18 cellular contexts compared by ENCODE assay signal in genomic region chr15:39657714-39658113, GRCh38.
DNase-seq lines count a peak whose midpoint lies in the region; ATAC-seq and TF ChIP-seq lines count a peak whose summit lies in the region.
"Had no signal": no experiment of that assay in that cellular context is flagged by ENCODE, and none has a peak within 500 bp of the region (broad histone marks: within the 10 kb centered on the region; RNA-seq: fewer than 3 reads in every experiment).

No MANE protein-coding gene starts in this region.

- no peak for TF ChIP-seq CTCF in brain microvascular endothelial cell (IDR thresholded peaks at IDR 0.05; ENCODE audit: low read depth, low read length, missing control alignments)
- no peak for TF ChIP-seq CTCF in foreskin keratinocyte (conservative IDR thresholded peaks at IDR 0.05)

- in situ Hi-C loops in brain microvascular endothelial cell (cut with HindIII; ENCODE audit: low pct_ligation_motif_present, low sequenced_read_pairs) = no loop called here

- no peaks in the 10 kb centered on the region for H3K36me3 ChIP-seq in ACC112 (ENCODE audit: insufficient read depth, low read length)
- H3K36me3 ChIP-seq in brain microvascular endothelial cell (replicated peaks) = no peaks in the 10 kb centered on the region
- H3K36me3 ChIP-seq: esophagus squamous epithelium had no signal

- ATAC-seq in foreskin keratinocyte (no peak), T-cell (replicated peaks in 1 of 4) (no peak)
- no peak for ATAC-seq in stimulated activated naive CD8-positive, alpha-beta T cell treated with anti-CD3 and anti-CD28 coated beads, Interleukin-15, amount 100 ng/mL, for 72 hours
- no peak for ATAC-seq in activated CD4-positive, CD25-positive, alpha-beta regulatory T cell treated with anti-CD3 and anti-CD28 coated beads, Interleukin-2, amount 50 U/mL, for 24 hours
- ATAC-seq: A549; activated naive CD4-positive, alpha-beta T cell treated with anti-CD3 and anti-CD28 coated beads, Interleukin-2, amount 50 U/mL, for 72 hours; natural killer cell treated with Interleukin-12 subunit alpha and Interleukin-12 subunit beta and Interleukin-15 and Interleukin-18, amount 100 ng/mL, for 72 hours had no signal

- no peaks in the 10 kb centered on the region for H3K4me1 Mint-ChIP-seq in stimulated activated naive CD8-positive, alpha-beta T cell treated with anti-CD3 and anti-CD28 coated beads, Interleukin-15, amount 100 ng/mL, for 72 hours
- H3K4me1 Mint-ChIP-seq in T-cell = no peaks in the 10 kb centered on the region

- peak; percentile 67 for DNase-seq in HT1080 (ENCODE audit: low read depth)
- peak; percentile 56 for DNase-seq in brain microvascular endothelial cell
- peak; percentile 26 to 61 for DNase-seq in foreskin keratinocyte
- DNase-seq in stimulated activated naive CD8-positive, alpha-beta T cell treated with anti-CD3 and anti-CD28 coated beads, Interleukin-15, amount 100 ng/mL, for 72 hours = no peak
- no peak for DNase-seq in T-cell
- DNase-seq in NCI-H526 (lab: John Stamatoyannopoulos, UW) = no peak
- DNase-seq: esophagus squamous epithelium, Kasumi-1, NCI-H187, NCI-H82, retina had no signal

- no peaks in the 10 kb centered on the region for H3K27me3 ChIP-seq in ACC112 (ENCODE audit: insufficient read depth, low read length)
- no peaks in the 10 kb centered on the region for H3K27me3 ChIP-seq in brain microvascular endothelial cell (replicated peaks)
- no peaks in the 10 kb centered on the region for H3K27me3 ChIP-seq in foreskin keratinocyte
- H3K27me3 ChIP-seq: esophagus squamous epithelium had no signal

- H3K4me1 ChIP-seq in ACC112 (ENCODE audit: control insufficient read depth, insufficient read depth, low read length, unreplicated experiment) (peaks cover 14% of the 10 kb centered on the region), foreskin keratinocyte (peaks cover 8% of the 10 kb centered on the region)
- H3K4me1 ChIP-seq: A549, esophagus squamous epithelium had no signal

- no peak overlapping the region for H3K4me3 Mint-ChIP-seq in stimulated activated naive CD8-positive, alpha-beta T cell treated with anti-CD3 and anti-CD28 coated beads, Interleukin-15, amount 100 ng/mL, for 72 hours
- H3K4me3 Mint-ChIP-seq in T-cell = no peak overlapping the region
- H3K4me3 Mint-ChIP-seq: natural killer cell treated with Interleukin-12 subunit alpha and Interleukin-12 subunit beta and Interleukin-15 and Interleukin-18, amount 100 ng/mL, for 72 hours; T-helper 1 cell treated with Interleukin-12 subunit alpha and Interleukin-12 subunit beta and Interleukin-4 antibody, amounts not matched to agents 30 μg/mL and 1 μg/mL, for 36 hours had no signal

- no peak overlapping the region for H3K27ac Mint-ChIP-seq in stimulated activated naive CD8-positive, alpha-beta T cell treated with anti-CD3 and anti-CD28 coated beads, Interleukin-15, amount 100 ng/mL, for 72 hours
- H3K27ac Mint-ChIP-seq in T-cell = no peak overlapping the region
- H3K27ac Mint-ChIP-seq: activated naive CD4-positive, alpha-beta T cell treated with anti-CD3 and anti-CD28 coated beads, Interleukin-2, amount 50 U/mL, for 72 hours; natural killer cell treated with Interleukin-12 subunit alpha and Interleukin-12 subunit beta and Interleukin-15 and Interleukin-18, amount 100 ng/mL, for 72 hours; T-helper 1 cell treated with Interleukin-12 subunit alpha and Interleukin-12 subunit beta and Interleukin-4 antibody, amounts not matched to agents 30 μg/mL and 1 μg/mL, for 36 hours had no signal

- POLR2A ChIA-PET in T-cell (lab: Charles Lee) = interaction anchor here (0.6 to 0.7 kb wide), 2 partner anchors 13 to 80 kb away, joined by 3 to 4 read pairs; no protein-coding TSS in a partner anchor

- CTCF ChIA-PET in T-cell (lab: Charles Lee) = interaction anchor here in 1 of 2 donors (0.7 kb wide), 1 partner anchor 10 kb away, joined by 4 read pairs; no protein-coding TSS in a partner anchor

- no peaks in the 10 kb centered on the region for H3K79me2 ChIP-seq in ACC112 (ENCODE audit: control insufficient read depth, insufficient read depth, low read length, unreplicated experiment)

- no peaks in the 10 kb centered on the region for H3K27me3 Mint-ChIP-seq in stimulated activated naive CD8-positive, alpha-beta T cell treated with anti-CD3 and anti-CD28 coated beads, Interleukin-15, amount 100 ng/mL, for 72 hours
- H3K27me3 Mint-ChIP-seq in T-cell = peaks cover 1 to 7% of the 10 kb centered on the region in 2 donors
- H3K27me3 Mint-ChIP-seq: natural killer cell treated with Interleukin-12 subunit alpha and Interleukin-12 subunit beta and Interleukin-15 and Interleukin-18, amount 100 ng/mL, for 72 hours had no signal

- H3K9me3 Mint-ChIP-seq in stimulated activated naive CD8-positive, alpha-beta T cell treated with anti-CD3 and anti-CD28 coated beads, Interleukin-15, amount 100 ng/mL, for 72 hours = no peaks in the 10 kb centered on the region
- H3K9me3 Mint-ChIP-seq in T-cell = peaks cover 0 to 5% (median 2%) of the 10 kb centered on the region in 3 donors
- H3K9me3 Mint-ChIP-seq: natural killer cell treated with Interleukin-12 subunit alpha and Interleukin-12 subunit beta and Interleukin-15 and Interleukin-18, amount 100 ng/mL, for 72 hours; T-helper 1 cell treated with Interleukin-12 subunit alpha and Interleukin-12 subunit beta and Interleukin-4 antibody, amounts not matched to agents 30 μg/mL and 1 μg/mL, for 36 hours had no signal

- H3K4me3 ChIP-seq in ACC112 (ENCODE audit: low read depth, low read length) (no peak overlapping the region), brain microvascular endothelial cell (ENCODE audit: low read depth, low read length) (no peak overlapping the region)
- H3K4me3 ChIP-seq: A549, esophagus squamous epithelium, lung had no signal

- H3K27ac ChIP-seq in ACC112 (ENCODE audit: low read depth, low read length) (peak overlapping the region; percentile 61), brain microvascular endothelial cell (peak overlapping the region; percentile 30), foreskin keratinocyte (no peak overlapping the region)
- H3K27ac ChIP-seq: A549, esophagus squamous epithelium had no signal

- H3K36me3 Mint-ChIP-seq in T-cell = no peaks in the 10 kb centered on the region
- H3K36me3 Mint-ChIP-seq: activated naive CD4-positive, alpha-beta T cell treated with anti-CD3 and anti-CD28 coated beads, Interleukin-2, amount 50 U/mL, for 72 hours; natural killer cell treated with Interleukin-12 subunit alpha and Interleukin-12 subunit beta and Interleukin-15 and Interleukin-18, amount 100 ng/mL, for 72 hours had no signal

- H2AFZ ChIP-seq in ACC112 (ENCODE audit: low read length, unreplicated experiment) = peak overlapping the region; percentile 5

Comparison
In these comparisons a context has a peak if more than half of its experiments do, and no peak if none do; other contexts are left out.
1. DNase-seq: peak in HT1080 (single experiment), brain microvascular endothelial cell (single experiment) and foreskin keratinocyte (2 of 2); none in stimulated activated naive CD8-positive, alpha-beta T cell treated with anti-CD3 and anti-CD28 coated beads, Interleukin-15, amount 100 ng/mL, for 72 hours (0 of 2), T-cell (0 of 34) and NCI-H526 (0 of 2).